In the genomic region with DNA sequence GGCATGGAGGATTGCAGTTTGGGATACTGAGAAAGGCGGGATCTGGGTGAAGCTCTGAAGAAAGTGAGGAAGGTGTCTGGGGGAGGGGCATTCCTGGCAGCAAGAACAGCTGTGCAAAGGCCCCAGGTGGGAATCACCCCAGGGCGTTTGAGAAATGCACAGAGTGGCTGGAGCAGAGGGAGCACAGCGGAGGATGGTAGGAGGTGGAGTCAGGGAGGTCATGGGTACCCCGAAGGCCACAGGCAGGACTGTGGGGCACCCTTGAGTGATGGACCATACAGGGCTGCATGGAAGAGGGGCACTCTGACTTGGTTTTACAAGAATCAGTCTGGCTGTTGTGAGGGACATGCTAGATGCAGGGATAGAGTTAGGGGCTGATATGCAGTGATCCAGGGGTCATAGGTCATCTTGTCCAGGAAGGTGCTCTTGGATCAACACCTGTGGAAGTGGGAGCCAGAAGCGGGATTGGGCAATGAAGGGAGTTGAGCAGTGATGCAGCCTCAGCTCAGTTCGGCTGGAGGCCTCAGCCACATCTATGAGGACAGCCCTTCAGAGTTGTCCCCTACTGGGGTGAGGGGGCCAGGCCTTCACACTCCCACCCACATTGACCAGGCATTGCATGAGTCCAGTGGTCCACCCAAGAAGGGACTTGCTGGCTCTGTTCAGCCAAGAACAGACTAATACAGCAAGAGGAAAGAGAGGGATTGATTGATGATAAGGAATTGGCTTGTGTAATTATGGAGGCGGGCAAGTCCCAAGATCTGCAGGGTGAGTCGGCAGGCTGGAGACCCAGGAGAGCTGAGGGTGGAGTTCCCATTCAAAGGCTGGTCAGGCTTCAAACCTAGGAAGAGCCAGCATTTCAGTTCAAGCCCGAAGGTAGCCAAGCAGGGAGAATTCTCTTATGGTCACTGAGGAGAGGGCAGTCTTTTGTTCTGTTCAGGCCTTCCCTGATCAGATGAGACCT, we compare ENCODE assay signal across 25 cellular contexts. TPM values are rescaled to one million over a fixed set of nuclear protein-coding genes. Genes with fewer than 3 reads are reported as not detected.
DNase-seq lines count a peak whose midpoint lies in the region; ATAC-seq and TF ChIP-seq lines count a peak whose summit lies in the region.
"Had no signal": no experiment of that assay in that cellular context is flagged by ENCODE, and none has a peak within 500 bp of the region (broad histone marks: within the 10 kb centered on the region; RNA-seq: fewer than 3 reads in every experiment).

No MANE protein-coding gene starts in this region.

- H3K9me3 ChIP-seq in esophagus muscularis mucosa (no peaks in the 10 kb centered on the region), tibial artery (no peaks in the 10 kb centered on the region)
- H3K9me3 ChIP-seq: esophagus squamous epithelium, neutrophil, Peyer's patch had no signal

- H3K4me3 ChIP-seq in esophagus muscularis mucosa: no peak overlapping the region
- no peak overlapping the region for H3K4me3 ChIP-seq in tibial artery
- H3K4me3 ChIP-seq: esophagus squamous epithelium, Peyer's patch had no signal

- peak overlapping the region; percentile 71 to 82 (median 80) for H3K27ac ChIP-seq in esophagus muscularis mucosa (replicated peaks in 1 of 4)
- H3K27ac ChIP-seq in tibial artery: peak overlapping the region; percentile 16 to 57
- H3K27ac ChIP-seq: KMS-11, neutrophil had no signal

- DNase-seq in activated effector memory CD4-positive, alpha-beta T cell treated with anti-CD3 and anti-CD28 coated beads, Interleukin-2, amount 50 U/mL, for 16 hours: peak; percentile 50
- DNase-seq in activated effector memory CD4-positive, alpha-beta T cell treated with Interleukin-2 at 50 U/mL for 16 hours: no peak
- no peak for DNase-seq in esophagus muscularis mucosa (ENCODE audit: extremely low spot score)
- peak; percentile 62 for DNase-seq in osteocyte (ENCODE audit: extremely low spot score, unreplicated experiment)
- no peak for DNase-seq in tibial artery
- DNase-seq: 8988T; activated CD4-positive, alpha-beta memory T cell treated with anti-CD3 and anti-CD28 coated beads, Interleukin-2, amount 10 ng/mL, durations not matched to agents 7 days and 5 days; activated CD4-positive, CD25-positive, alpha-beta regulatory T cell treated with anti-CD3 and anti-CD28 coated beads, Interleukin-2, amount 50 U/mL, for 72 hours; activated gamma-delta T cell treated with Interleukin-2 at 50 U/mL for 16 hours; activated T-cell treated with anti-CD3 and anti-CD28 coated beads for 4 hours; DMS79 treated with DMSO at 0.1 percent for 48 hours; effector memory CD4-positive, alpha-beta T cell; esophagus squamous epithelium; NCI-H2171 treated with DMSO at 0.1 percent for 48 hours; NCI-H524; SIG-M5; stimulated activated CD4-positive, alpha-beta T cell treated with anti-CD3 and anti-CD28 coated beads, Interleukin-4, amount 100 ng/mL, for 1 hour; stimulated activated naive CD4-positive, alpha-beta T cell treated with Interleukin-2 at 50 U/mL for 16 hours; T-cell had no signal

- H3K4me1 ChIP-seq in esophagus muscularis mucosa (peaks cover 13 to 74% (median 59%) of the 10 kb centered on the region in 4 donors), tibial artery (peaks cover 0 to 41% (median 33%) of the 10 kb centered on the region in 4 donors)
- H3K4me1 ChIP-seq: Peyer's patch had no signal

- no peak for TF ChIP-seq POLR2A in esophagus muscularis mucosa (IDR thresholded peaks at IDR 0.05; ENCODE audit: low read depth)

- TF ChIP-seq EP300 in esophagus muscularis mucosa (IDR thresholded peaks at IDR 0.05): no peak

- intact Hi-C loops in esophagus muscularis mucosa (cut with DNase I) (loop anchor here (5.0 kb wide), 1 partner anchor 53 kb away; no protein-coding TSS in a partner anchor), tibial artery (cut with DNase I; ENCODE audit: low total_unique reads) (loop anchor here (5.0 kb wide), 1 partner anchor 48 kb away; the partner anchor contains the start of gene TSPAN15)

- H3K27ac Mint-ChIP-seq in osteocyte (ENCODE audit: unreplicated experiment): no peak overlapping the region
- H3K27ac Mint-ChIP-seq: activated CD4-positive, alpha-beta memory T cell treated with anti-CD3 and anti-CD28 coated beads, Interleukin-2, amount 10 ng/mL, durations not matched to agents 7 days and 5 days had no signal

- H3K4me3 Mint-ChIP-seq in osteocyte (ENCODE audit: unreplicated experiment): no peak overlapping the region
- H3K4me3 Mint-ChIP-seq: activated CD4-positive, alpha-beta memory T cell treated with anti-CD3 and anti-CD28 coated beads, Interleukin-2, amount 10 ng/mL, durations not matched to agents 7 days and 5 days; T-cell had no signal

- H3K36me3 ChIP-seq in esophagus muscularis mucosa: peaks cover 0 to 43% (median 28%) of the 10 kb centered on the region in 4 donors
- H3K36me3 ChIP-seq in tibial artery: peaks cover 0 to 5% (median 0%) of the 10 kb centered on the region in 3 donors
- H3K36me3 ChIP-seq: neutrophil had no signal

- H3K36me3 Mint-ChIP-seq in osteocyte (ENCODE audit: unreplicated experiment): no peaks in the 10 kb centered on the region
- H3K36me3 Mint-ChIP-seq: T-cell had no signal

- no peaks in the 10 kb centered on the region for H3K9me3 Mint-ChIP-seq in osteocyte (ENCODE audit: unreplicated experiment)
- H3K9me3 Mint-ChIP-seq: activated CD4-positive, alpha-beta memory T cell treated with anti-CD3 and anti-CD28 coated beads, Interleukin-2, amount 10 ng/mL, durations not matched to agents 7 days and 5 days; T-cell had no signal

- WGBS in esophagus muscularis mucosa: 89% methylated on average over 9 of the region's 9 CpGs

- H3K27me3 Mint-ChIP-seq in osteocyte (ENCODE audit: unreplicated experiment): peaks cover 4% of the 10 kb centered on the region
- H3K27me3 Mint-ChIP-seq: activated CD4-positive, alpha-beta memory T cell treated with anti-CD3 and anti-CD28 coated beads, Interleukin-2, amount 10 ng/mL, durations not matched to agents 7 days and 5 days; T-cell had no signal

- no peak for ATAC-seq in HG02798 (IDR thresholded peaks at IDR 0.05; ENCODE audit: poor library complexity, unreplicated experiment)
- no peak for ATAC-seq in GM18858 (IDR thresholded peaks at IDR 0.05; ENCODE audit: unreplicated experiment)
- ATAC-seq in activated CD4-positive, CD25-positive, alpha-beta regulatory T cell treated with anti-CD3 and anti-CD28 coated beads, Interleukin-2, amount 50 U/mL, for 24 hours: no peak
- ATAC-seq: T-cell had no signal

- TF ChIP-seq CTCF in esophagus muscularis mucosa (IDR thresholded peaks at IDR 0.05) (no peak), osteocyte (IDR thresholded peaks at IDR 0.05) (no peak), tibial artery (IDR thresholded peaks at IDR 0.05) (no peak)

- H3K27me3 ChIP-seq in esophagus muscularis mucosa (no peaks in the 10 kb centered on the region), tibial artery (no peaks in the 10 kb centered on the region)
- H3K27me3 ChIP-seq: esophagus squamous epithelium, neutrophil, Peyer's patch had no signal

- H3K4me1 Mint-ChIP-seq in osteocyte (ENCODE audit: unreplicated experiment): peaks cover 2% of the 10 kb centered on the region

RNA-seq across cellular contexts. Expression of gene TSPAN15, which starts 48.7 kb away (rescaled TPM):
- total RNA-seq in esophagus muscularis mucosa (10 to 100 TPM; 40.3 to 59.4 (median 53.5) TPM), osteocyte (0.94 TPM in 1 of 2 replicates, not detected in the other)

Comparison
In these comparisons a context has a peak if more than half of its experiments do, and no peak if none do; other contexts are left out.
1. DNase-seq: peak in activated effector memory CD4-positive, alpha-beta T cell treated with anti-CD3 and anti-CD28 coated beads, Interleukin-2, amount 50 U/mL, for 16 hours (single experiment) and osteocyte (single experiment); none in activated effector memory CD4-positive, alpha-beta T cell treated with Interleukin-2 at 50 U/mL for 16 hours (single experiment), esophagus muscularis mucosa (single experiment) and tibial artery (0 of 2).
2. RNA of gene TSPAN15, which starts 48.7 kb away (total RNA-seq): 40.3 to 59.4 TPM in esophagus muscularis mucosa; 0.94 TPM in osteocyte; every median in the first group is over 10 times any median in the second.